In the genomic region with DNA sequence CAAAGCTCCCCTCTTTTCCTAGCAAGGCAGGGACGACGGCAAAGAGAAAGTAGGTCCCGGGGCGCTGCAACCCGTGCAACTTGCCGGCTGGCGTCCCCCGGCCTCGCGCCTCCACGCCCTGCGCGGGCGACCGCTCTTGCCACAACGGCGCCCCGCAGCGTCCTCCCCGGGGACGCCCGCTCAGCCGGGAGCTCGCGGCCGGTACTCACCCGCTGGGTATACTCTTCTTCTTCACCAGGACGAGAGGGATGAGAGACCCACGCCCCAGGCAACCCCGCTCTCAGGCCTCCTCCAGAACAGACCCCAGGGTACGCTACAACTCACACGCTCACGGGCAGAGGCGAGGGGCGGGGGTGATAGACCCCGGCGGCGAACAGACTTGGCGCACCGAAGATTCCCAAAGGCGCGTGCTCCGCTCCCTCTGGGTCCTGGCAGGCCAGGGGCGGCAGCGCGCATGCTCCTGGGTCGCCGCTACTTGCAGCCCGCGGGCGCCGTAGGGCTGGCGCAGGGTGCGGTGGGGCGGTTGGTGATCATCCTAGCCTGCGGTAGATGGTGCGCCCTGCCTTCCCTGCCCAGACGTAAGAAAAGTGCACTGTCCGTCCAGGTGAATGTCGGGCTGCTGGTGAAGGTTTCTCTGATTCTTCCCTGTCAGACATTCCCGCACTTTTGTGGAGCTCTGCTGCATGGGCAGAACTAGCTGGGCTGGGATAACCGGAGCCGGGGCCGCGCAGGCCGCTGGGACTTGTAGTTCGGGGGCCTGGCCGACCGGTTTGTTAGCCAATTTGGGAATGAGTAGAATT, we compare ENCODE assay signal across 1 cellular context.
TF ChIP-seq lines count a peak whose summit lies in the region.

Gene CC2D2B (plus strand): TSS at position 522 of the 800 bp plus-strand sequence. CDS start 3,349 bp downstream, outside the sequence.

TF ChIP-seq in HepG2, 621 proteins besides CTCF, POLR2A, EP300 and RAD21 (continued from another document and continues in another):
- TF ChIP-seq, protein P1, sequence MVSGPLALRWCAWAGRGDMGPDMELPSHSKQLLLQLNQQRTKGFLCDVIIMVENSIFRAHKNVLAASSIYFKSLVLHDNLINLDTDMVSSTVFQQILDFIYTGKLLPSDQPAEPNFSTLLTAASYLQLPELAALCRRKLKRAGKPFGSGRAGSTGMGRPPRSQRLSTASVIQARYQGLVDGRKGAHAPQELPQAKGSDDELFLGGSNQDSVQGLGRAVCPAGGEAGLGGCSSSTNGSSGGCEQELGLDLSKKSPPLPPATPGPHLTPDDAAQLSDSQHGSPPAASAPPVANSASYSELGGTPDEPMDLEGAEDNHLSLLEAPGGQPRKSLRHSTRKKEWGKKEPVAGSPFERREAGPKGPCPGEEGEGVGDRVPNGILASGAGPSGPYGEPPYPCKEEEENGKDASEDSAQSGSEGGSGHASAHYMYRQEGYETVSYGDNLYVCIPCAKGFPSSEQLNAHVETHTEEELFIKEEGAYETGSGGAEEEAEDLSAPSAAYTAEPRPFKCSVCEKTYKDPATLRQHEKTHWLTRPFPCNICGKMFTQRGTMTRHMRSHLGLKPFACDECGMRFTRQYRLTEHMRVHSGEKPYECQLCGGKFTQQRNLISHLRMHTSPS (CRISPR knock-in tag; IDR thresholded peaks at IDR 0.05; ENCODE audit: low read depth): peak; percentile 53; the same call in 1 of the 2 replicates
- no peak for TF ChIP-seq JDP2 (CRISPR knock-in tag; IDR thresholded peaks at IDR 0.05; ENCODE audit: borderline replicate concordance)
- no peak for TF ChIP-seq NR1H2 (CRISPR knock-in tag; IDR thresholded peaks at IDR 0.05; ENCODE audit: borderline replicate concordance, low read depth)
- TF ChIP-seq ZBTB7B (CRISPR knock-in tag; IDR thresholded peaks at IDR 0.05): peak; percentile 38; the same call in 1 of the 2 replicates
- peak; percentile 61; the same call in 1 of the 2 replicates for TF ChIP-seq ZBTB25 (CRISPR knock-in tag; IDR thresholded peaks at IDR 0.05)
- no peak for TF ChIP-seq SYNCRIP (IDR thresholded peaks at IDR 0.05; ENCODE audit: insufficient read depth, low read depth, low read length)
- TF ChIP-seq, protein P2, sequence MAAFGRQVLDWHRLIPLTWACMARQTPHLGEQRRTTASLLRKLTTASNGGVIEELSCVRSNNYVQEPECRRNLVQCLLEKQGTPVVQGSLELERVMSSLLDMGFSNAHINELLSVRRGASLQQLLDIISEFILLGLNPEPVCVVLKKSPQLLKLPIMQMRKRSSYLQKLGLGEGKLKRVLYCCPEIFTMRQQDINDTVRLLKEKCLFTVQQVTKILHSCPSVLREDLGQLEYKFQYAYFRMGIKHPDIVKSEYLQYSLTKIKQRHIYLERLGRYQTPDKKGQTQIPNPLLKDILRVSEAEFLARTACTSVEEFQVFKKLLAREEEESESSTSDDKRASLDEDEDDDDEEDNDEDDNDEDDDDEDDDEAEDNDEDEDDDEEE (CRISPR knock-in tag; IDR thresholded peaks at IDR 0.05): 0 out of 2 replicates have a peak, but pooled peaks have one; percentile 16
- TF ChIP-seq ZNF281 (CRISPR knock-in tag; IDR thresholded peaks at IDR 0.05; ENCODE audit: borderline replicate concordance): peak; percentile 11; the same call in 1 of the 2 replicates
- TF ChIP-seq EED (CRISPR knock-in tag; IDR thresholded peaks at IDR 0.05): no peak; the same call in 1 of the 2 replicates
- no peak for TF ChIP-seq ELF3 (CRISPR knock-in tag; IDR thresholded peaks at IDR 0.05)
- peak; percentile 70 for TF ChIP-seq TAF1 (CRISPR knock-in tag; IDR thresholded peaks at IDR 0.05)
- TF ChIP-seq ZNF451 (CRISPR knock-in tag; IDR thresholded peaks at IDR 0.05): peak; percentile 78; the same call in 1 of the 2 replicates
- peak; percentile 57; the same call in 1 of the 2 replicates for TF ChIP-seq ZNF556 (CRISPR knock-in tag; IDR thresholded peaks at IDR 0.05; ENCODE audit: borderline replicate concordance)
- TF ChIP-seq EZH2 (conservative IDR thresholded peaks at IDR 0.05; ENCODE audit: low read depth, low read length): no peak
- peak; percentile 92 for TF ChIP-seq ZIK1 (CRISPR knock-in tag; IDR thresholded peaks at IDR 0.05; ENCODE audit: borderline replicate concordance, low read depth)
- TF ChIP-seq ZNF12 (CRISPR knock-in tag; IDR thresholded peaks at IDR 0.05): no peak
- TF ChIP-seq, protein P3, sequence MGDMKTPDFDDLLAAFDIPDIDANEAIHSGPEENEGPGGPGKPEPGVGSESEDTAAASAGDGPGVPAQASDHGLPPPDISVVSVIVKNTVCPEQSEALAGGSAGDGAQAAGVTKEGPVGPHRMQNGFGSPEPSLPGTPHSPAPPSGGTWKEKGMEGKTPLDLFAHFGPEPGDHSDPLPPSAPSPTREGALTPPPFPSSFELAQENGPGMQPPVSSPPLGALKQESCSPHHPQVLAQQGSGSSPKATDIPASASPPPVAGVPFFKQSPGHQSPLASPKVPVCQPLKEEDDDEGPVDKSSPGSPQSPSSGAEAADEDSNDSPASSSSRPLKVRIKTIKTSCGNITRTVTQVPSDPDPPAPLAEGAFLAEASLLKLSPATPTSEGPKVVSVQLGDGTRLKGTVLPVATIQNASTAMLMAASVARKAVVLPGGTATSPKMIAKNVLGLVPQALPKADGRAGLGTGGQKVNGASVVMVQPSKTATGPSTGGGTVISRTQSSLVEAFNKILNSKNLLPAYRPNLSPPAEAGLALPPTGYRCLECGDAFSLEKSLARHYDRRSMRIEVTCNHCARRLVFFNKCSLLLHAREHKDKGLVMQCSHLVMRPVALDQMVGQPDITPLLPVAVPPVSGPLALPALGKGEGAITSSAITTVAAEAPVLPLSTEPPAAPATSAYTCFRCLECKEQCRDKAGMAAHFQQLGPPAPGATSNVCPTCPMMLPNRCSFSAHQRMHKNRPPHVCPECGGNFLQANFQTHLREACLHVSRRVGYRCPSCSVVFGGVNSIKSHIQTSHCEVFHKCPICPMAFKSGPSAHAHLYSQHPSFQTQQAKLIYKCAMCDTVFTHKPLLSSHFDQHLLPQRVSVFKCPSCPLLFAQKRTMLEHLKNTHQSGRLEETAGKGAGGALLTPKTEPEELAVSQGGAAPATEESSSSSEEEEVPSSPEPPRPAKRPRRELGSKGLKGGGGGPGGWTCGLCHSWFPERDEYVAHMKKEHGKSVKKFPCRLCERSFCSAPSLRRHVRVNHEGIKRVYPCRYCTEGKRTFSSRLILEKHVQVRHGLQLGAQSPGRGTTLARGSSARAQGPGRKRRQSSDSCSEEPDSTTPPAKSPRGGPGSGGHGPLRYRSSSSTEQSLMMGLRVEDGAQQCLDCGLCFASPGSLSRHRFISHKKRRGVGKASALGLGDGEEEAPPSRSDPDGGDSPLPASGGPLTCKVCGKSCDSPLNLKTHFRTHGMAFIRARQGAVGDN (CRISPR knock-in tag; IDR thresholded peaks at IDR 0.05): peak; percentile 99
- TF ChIP-seq PHF5A (CRISPR knock-in tag; IDR thresholded peaks at IDR 0.05; ENCODE audit: low read depth, unreplicated experiment): no peak
- TF ChIP-seq FUBP1 (CRISPR knock-in tag; IDR thresholded peaks at IDR 0.05; ENCODE audit: borderline replicate concordance): no peak
- no peak for TF ChIP-seq TRIM22 (IDR thresholded peaks at IDR 0.05)
- no peak for TF ChIP-seq ZNF784 (CRISPR knock-in tag; IDR thresholded peaks at IDR 0.05; ENCODE audit: borderline replicate concordance)
- peak; percentile 76; the same call in 1 of the 2 replicates for TF ChIP-seq CCDC6 (CRISPR knock-in tag; IDR thresholded peaks at IDR 0.05)
- TF ChIP-seq ZNF326 (CRISPR knock-in tag; IDR thresholded peaks at IDR 0.05; ENCODE audit: borderline replicate concordance): no peak
- no peak for TF ChIP-seq ZNF432 (CRISPR knock-in tag; IDR thresholded peaks at IDR 0.05; ENCODE audit: borderline replicate concordance)
- TF ChIP-seq SMAD3 (CRISPR knock-in tag; IDR thresholded peaks at IDR 0.05): no peak
- no peak for TF ChIP-seq ZBTB38 (CRISPR knock-in tag; IDR thresholded peaks at IDR 0.05)
- no peak for TF ChIP-seq HNRNPK (IDR thresholded peaks at IDR 0.05; ENCODE audit: low read depth, low read length, poor library complexity, severe bottlenecking)
- no peak for TF ChIP-seq ZNF564 (CRISPR knock-in tag; IDR thresholded peaks at IDR 0.05)
- no peak; the same call in 1 of the 2 replicates for TF ChIP-seq GATAD2A (CRISPR knock-in tag; IDR thresholded peaks at IDR 0.05)
- TF ChIP-seq, protein P4, sequence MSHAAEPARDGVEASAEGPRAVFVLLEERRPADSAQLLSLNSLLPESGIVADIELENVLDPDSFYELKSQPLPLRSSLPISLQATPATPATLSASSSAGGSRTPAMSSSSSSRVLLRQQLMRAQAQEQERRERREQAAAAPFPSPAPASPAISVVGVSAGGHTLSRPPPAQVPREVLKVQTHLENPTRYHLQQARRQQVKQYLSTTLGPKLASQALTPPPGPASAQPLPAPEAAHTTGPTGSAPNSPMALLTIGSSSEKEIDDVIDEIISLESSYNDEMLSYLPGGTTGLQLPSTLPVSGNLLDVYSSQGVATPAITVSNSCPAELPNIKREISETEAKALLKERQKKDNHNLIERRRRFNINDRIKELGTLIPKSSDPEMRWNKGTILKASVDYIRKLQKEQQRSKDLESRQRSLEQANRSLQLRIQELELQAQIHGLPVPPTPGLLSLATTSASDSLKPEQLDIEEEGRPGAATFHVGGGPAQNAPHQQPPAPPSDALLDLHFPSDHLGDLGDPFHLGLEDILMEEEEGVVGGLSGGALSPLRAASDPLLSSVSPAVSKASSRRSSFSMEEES (CRISPR knock-in tag; IDR thresholded peaks at IDR 0.05): peak; percentile 44; the same call in 1 of the 2 replicates
- TF ChIP-seq ZNF431 (CRISPR knock-in tag; IDR thresholded peaks at IDR 0.05; ENCODE audit: borderline replicate concordance, low read depth): no peak
- TF ChIP-seq NR2F6 (IDR thresholded peaks at IDR 0.05): no peak
- TF ChIP-seq NR2F6 (CRISPR knock-in tag; IDR thresholded peaks at IDR 0.05): no peak
- peak; percentile 73; the same call in 1 of the 2 replicates for TF ChIP-seq ZNF616 (CRISPR knock-in tag; IDR thresholded peaks at IDR 0.05; ENCODE audit: low read depth)
- TF ChIP-seq ARID2 (CRISPR knock-in tag; IDR thresholded peaks at IDR 0.05; ENCODE audit: borderline replicate concordance): peak; percentile 64; the same call in 1 of the 2 replicates
- TF ChIP-seq PTBP1 (IDR thresholded peaks at IDR 0.05; ENCODE audit: low read depth, low read length, poor library complexity, severe bottlenecking): no peak
